8 cellular contexts compared by ENCODE assay signal in the genomic region with DNA sequence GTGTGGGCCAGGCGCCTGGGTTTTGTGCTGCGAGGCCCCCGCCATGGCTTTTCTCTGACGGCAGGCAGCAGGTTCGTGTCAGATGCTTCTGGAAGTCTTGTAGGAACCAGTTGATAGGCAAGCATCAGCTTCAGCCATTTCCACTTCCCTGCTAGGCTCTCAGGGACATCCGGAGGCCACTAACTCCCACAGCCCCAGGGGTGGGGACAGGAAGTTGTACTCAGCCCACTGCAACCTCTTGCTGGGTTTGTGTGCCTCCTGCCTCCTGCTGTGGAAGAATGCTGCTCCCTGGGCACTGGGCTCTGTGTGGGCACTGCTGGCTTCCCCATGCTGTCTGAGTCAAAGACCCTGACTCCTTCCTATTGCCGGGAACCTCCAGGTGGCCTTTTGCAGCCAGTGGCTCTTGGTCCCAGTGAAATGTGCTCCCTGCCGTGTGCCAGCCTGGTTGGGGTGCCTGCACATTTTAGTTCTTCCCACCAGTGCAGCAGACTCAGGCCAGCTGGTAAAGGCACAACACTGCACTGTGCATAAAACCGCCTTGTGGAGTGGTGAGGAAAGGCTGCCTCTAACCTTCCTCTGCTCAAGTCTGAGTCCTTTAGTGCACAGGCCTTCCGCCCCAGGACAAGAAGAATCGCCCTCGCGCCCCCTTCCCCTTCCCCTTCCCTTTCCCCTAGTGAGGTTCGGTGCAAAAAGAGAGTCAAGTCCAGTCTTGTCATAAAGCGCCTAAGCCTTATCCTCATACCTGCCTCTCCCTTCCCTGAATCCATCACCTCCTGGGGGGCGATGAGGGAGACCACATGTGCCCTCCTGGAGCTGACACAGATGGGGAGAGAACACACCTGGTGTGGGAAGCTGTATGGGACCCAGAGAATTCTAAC. TPM values are rescaled to one million over a fixed set of nuclear protein-coding genes. Genes with fewer than 3 reads are reported as not detected.
DNase-seq lines count a peak whose midpoint lies in the region; ATAC-seq and TF ChIP-seq lines count a peak whose summit lies in the region.

No MANE protein-coding gene starts in this region.

- CTCF ChIA-PET in A673 (lab: Charles Lee), result interaction anchor here (1.8 kb wide), 1 partner anchor 10 kb away, joined by 5 read pairs; no protein-coding TSS in a partner anchor

- intact Hi-C loops in A673 (cut with micrococcal nuclease; ENCODE audit: unreplicated experiment), result no loop called here

- peaks cover 7 to 35% of the 10 kb centered on the region in 2 donors for H3K4me1 Mint-ChIP-seq in effector memory CD8-positive, alpha-beta T cell (ENCODE audit: low read depth in 2 of 2)
- H3K4me1 Mint-ChIP-seq in HFFc6 (ENCODE audit: low read depth), result no peaks in the 10 kb centered on the region; the same call in 1 of the 2 replicates

- no peaks in the 10 kb centered on the region for H3K36me3 ChIP-seq in A673 (ENCODE audit: insufficient read depth, low read length, poor library complexity, severe bottlenecking)

- peaks cover 8% of the 10 kb centered on the region for H3K36me3 Mint-ChIP-seq in effector memory CD8-positive, alpha-beta T cell (ENCODE audit: insufficient read depth)
- peaks cover 7% of the 10 kb centered on the region; the same call in 1 of the 2 replicates for H3K36me3 Mint-ChIP-seq in HFFc6 (ENCODE audit: low read depth)

- no peak overlapping the region for H3K4me3 ChIP-seq in A673 (ENCODE audit: low read depth, low read length, poor library complexity, severe bottlenecking)

- H3K27me3 ChIP-seq in A673 (replicated peaks; ENCODE audit: insufficient read depth, low read depth, low read length, poor library complexity), result no peaks in the 10 kb centered on the region

- DNase-seq in A673 (ENCODE audit: low spot score), result peak; percentile 88
- peak; percentile 68 for DNase-seq in NOMO-1 treated with dmso at 0.1 percent for 144 hours (lab: John Stamatoyannopoulos, UW; ENCODE audit: unreplicated experiment)
- peak in 1 of 3 experiments; percentile 11 for DNase-seq in effector memory CD8-positive, alpha-beta T cell
- DNase-seq in stimulated activated CD4-positive, alpha-beta T cell treated with anti-CD3 and anti-CD28 coated beads, Interleukin-4, amount 100 ng/mL, for 1 hour, result peak; percentile 33
- no peak for DNase-seq in stimulated activated naive CD4-positive, alpha-beta T cell treated with Interleukin-2 at 50 U/mL for 16 hours (lab: John Stamatoyannopoulos, UW)
- DNase-seq in HFFc6, result no peak
- no peak for DNase-seq in NCI-H1105 (lab: John Stamatoyannopoulos, UW)

- H3K4me3 Mint-ChIP-seq in effector memory CD8-positive, alpha-beta T cell, result peak overlapping the region; percentile 38 to 71
- H3K4me3 Mint-ChIP-seq in HFFc6, result no peak overlapping the region

- POLR2A ChIA-PET in A673 (lab: Charles Lee; ENCODE audit: low non-redundant PET), result no interaction called here

- no peaks in the 10 kb centered on the region for H3K9me3 ChIP-seq in A673 (ENCODE audit: low read depth, low read length, poor library complexity, severe bottlenecking)

- BruUV-seq in A673 (replicated peaks; lab: Mats Ljungman, UMichigan), result no TSS peak

- H3K27ac Mint-ChIP-seq in effector memory CD8-positive, alpha-beta T cell, result peak overlapping the region; percentile 82 to 91
- no peak overlapping the region for H3K27ac Mint-ChIP-seq in HFFc6

- H3K4me1 ChIP-seq in A673 (ENCODE audit: insufficient read depth, low read length, poor library complexity, severe bottlenecking), result peaks cover 36% of the 10 kb centered on the region

- peak overlapping the region; percentile 77 for H3K27ac ChIP-seq in A673 (ENCODE audit: low read depth, low read length, poor library complexity, severe bottlenecking)

- peaks cover 0 to 4% of the 10 kb centered on the region in 2 donors for H3K9me3 Mint-ChIP-seq in effector memory CD8-positive, alpha-beta T cell
- H3K9me3 Mint-ChIP-seq in HFFc6, result no peaks in the 10 kb centered on the region

- no peaks in the 10 kb centered on the region for H3K27me3 Mint-ChIP-seq in effector memory CD8-positive, alpha-beta T cell
- H3K27me3 Mint-ChIP-seq in HFFc6 (ENCODE audit: insufficient read depth), result peaks cover 1% of the 10 kb centered on the region

- peak; percentile 71 for ATAC-seq in GM21381 (IDR thresholded peaks at IDR 0.05; ENCODE audit: unreplicated experiment)
- ATAC-seq in effector memory CD8-positive, alpha-beta T cell (replicated peaks), result peak; percentile 26

- TF ChIP-seq CTCF in A673 (conservative IDR thresholded peaks at IDR 0.05; ENCODE audit: low read depth, low read length) (no peak), HFFc6 (IDR thresholded peaks at IDR 0.05) (no peak)

RNA-seq across cellular contexts. Expression of a gene that starts 16.6 kb away (rescaled TPM):
- total RNA-seq in A673 (2021), result 0.39 TPM in 1 of 2 replicates, not detected in the other
- 1 to 10 TPM in 2 of 6 experiments, under 1 TPM in 4; 0.58 to 2.0 (median 0.77) TPM for total RNA-seq in HFFc6 (2021; fragmentation: NEBNext Ultra II Directional; extraction: Animal tissue kit (Norgen Biotek cat#: 25700))

RNA-seq across cellular contexts. Expression of a gene that starts 48.3 kb away (rescaled TPM):
- 22.6 and 23.3 TPM in 2 replicates for total RNA-seq in A673 (2021)
- total RNA-seq in HFFc6 (2021; fragmentation: NEBNext Ultra II Directional; extraction: Animal tissue kit (Norgen Biotek cat#: 25700)), result 10 to 100 TPM; 10.1 to 13.0 (median 11.8) TPM

Comparison
In these comparisons a context has a peak if more than half of its experiments do, and no peak if none do; other contexts are left out.
1. DNase-seq: peak in A673 (single experiment), NOMO-1 treated with dmso at 0.1 percent for 144 hours (single experiment) and stimulated activated CD4-positive, alpha-beta T cell treated with anti-CD3 and anti-CD28 coated beads, Interleukin-4, amount 100 ng/mL, for 1 hour (single experiment); none in stimulated activated naive CD4-positive, alpha-beta T cell treated with Interleukin-2 at 50 U/mL for 16 hours (single experiment), HFFc6 (single experiment) and NCI-H1105 (single experiment).